11 cellular contexts compared by ENCODE assay signal in genomic region chr6:136608991-136609390, GRCh38. TPM values are rescaled to one million over a fixed set of nuclear protein-coding genes. Genes with fewer than 3 reads are reported as not detected.
A peak's percentile ranks its signal among the peaks of the same experiment; 100 is the strongest.
DNase-seq lines count a peak whose midpoint lies in the region; ATAC-seq and TF ChIP-seq lines count a peak whose summit lies in the region.
"Had no signal": no experiment of that assay in that cellular context is flagged by ENCODE, and none has a peak within 500 bp of the region (broad histone marks: within the 10 kb centered on the region; RNA-seq: fewer than 3 reads in every experiment).

No MANE protein-coding gene starts in this region.

- H3K4me2 ChIP-seq in osteoblast (ENCODE audit: insufficient read depth, low read length) = peak overlapping the region; percentile 33

- in situ Hi-C loops in Panc1 (cut with HindIII; ENCODE audit: low pct_unique_long_range_greater_than_20kb, low sequenced_read_pairs) = no loop called here

- H3K36me3 ChIP-seq in Panc1 (ENCODE audit: control insufficient read depth, insufficient read depth, low read length) (no peaks in the 10 kb centered on the region), osteoblast (ENCODE audit: insufficient read depth, low read length) (no peaks in the 10 kb centered on the region)

- H3K4me3 ChIP-seq in Panc1 (ENCODE audit: low read depth in 2 of 2, low read length in 2 of 2) = no peak overlapping the region
- H3K4me3 ChIP-seq in osteoblast (ENCODE audit: insufficient read depth, low read length) = no peak overlapping the region

- H3K27ac ChIP-seq in Panc1 (ENCODE audit: low read length) (peak overlapping the region; percentile 67; the same call in 1 of the 2 replicates), osteoblast (ENCODE audit: low read depth, low read length) (peak overlapping the region; percentile 76)

- CTCF ChIA-PET in Panc1 (lab: Charles Lee) = interaction anchor here (0.5 kb wide), 1 partner anchor 452 kb away, joined by 6 read pairs; no protein-coding TSS in a partner anchor

- DNase-seq in AG20443 (ENCODE audit: low spot score) (peak; percentile 46), Panc1 (ENCODE audit: low read depth, low spot score) (no peak), dedifferentiated amniotic fluid mesenchymal stem cell (ENCODE audit: extremely low spot score) (peak; percentile 55), osteoblast (ENCODE audit: insufficient read length, low spot score, missing footprints) (no peak), OCI-M1 (lab: John Stamatoyannopoulos, UW) (no peak), NCI-H2196 (lab: John Stamatoyannopoulos, UW; ENCODE audit: unreplicated experiment) (no peak), mesenteric fat pad (ENCODE audit: low spot score) (no peak)
- DNase-seq: activated CD8-positive, alpha-beta memory T cell treated with anti-CD3 and anti-CD28 coated beads for 24 hours; left ventricle myocardium superior; MV-4-11 had no signal

- H3K27me3 ChIP-seq in Panc1 (ENCODE audit: control insufficient read depth, insufficient read depth, low read length) (no peaks in the 10 kb centered on the region), osteoblast (ENCODE audit: insufficient read depth, low read length) (no peaks in the 10 kb centered on the region)

- TF ChIP-seq CTCF in Panc1 (IDR thresholded peaks at IDR 0.05) (no peak), osteoblast (IDR thresholded peaks at IDR 0.05; ENCODE audit: extremely low read depth, low read depth, low read length) (no peak)

- H3K79me2 ChIP-seq in osteoblast (ENCODE audit: insufficient read depth, low read length) = no peaks in the 10 kb centered on the region

- H3K4me1 ChIP-seq in Panc1 (ENCODE audit: control insufficient read depth, insufficient read depth, low read length) (peaks cover 35% of the 10 kb centered on the region), osteoblast (ENCODE audit: insufficient read depth, low read length) (peaks cover 50% of the 10 kb centered on the region)

- H3K9me3 ChIP-seq in Panc1 (ENCODE audit: control insufficient read depth, insufficient read depth, low read depth, low read length) (no peaks in the 10 kb centered on the region), osteoblast (ENCODE audit: low read depth, low read length) (no peaks in the 10 kb centered on the region)

- no peaks in the 10 kb centered on the region for H4K20me1 ChIP-seq in osteoblast (ENCODE audit: insufficient read depth, low read length)

- BruUV-seq in Panc1 (replicated peaks; lab: Mats Ljungman, UMichigan) = no TSS peak

- ATAC-seq in Panc1 (no peak), HG02571 (IDR thresholded peaks at IDR 0.05; ENCODE audit: unreplicated experiment) (no peak)

- intact Hi-C loops in Panc1 (cut with micrococcal nuclease; ENCODE audit: unreplicated experiment) = no loop called here

- POLR2A ChIA-PET in Panc1 (lab: Charles Lee) = no interaction called here

- H2AFZ ChIP-seq in osteoblast (ENCODE audit: low read length) = no peak overlapping the region

RNA-seq across cellular contexts. Expression of gene MAP7, which starts 58.8 kb away (rescaled TPM):
- total RNA-seq in Panc1 (2021; ENCODE audit: unreplicated experiment) = 1.8 TPM
- 1.2 TPM for polyA plus RNA-seq in Panc1 (2012; ENCODE audit: insufficient read length)
- 1.4 and 1.8 TPM in 2 replicates for total RNA-seq in osteoblast
- total RNA-seq in mesenteric fat pad = 5.2 TPM

Comparison
In these comparisons a context has a peak if more than half of its experiments do, and no peak if none do; other contexts are left out.
1. DNase-seq: peak in AG20443 (single experiment) and dedifferentiated amniotic fluid mesenchymal stem cell (single experiment); none in Panc1 (single experiment), osteoblast (single experiment), OCI-M1 (single experiment), NCI-H2196 (single experiment) and mesenteric fat pad (single experiment).